1 cellular context compared by ENCODE assay signal in the genomic region with DNA sequence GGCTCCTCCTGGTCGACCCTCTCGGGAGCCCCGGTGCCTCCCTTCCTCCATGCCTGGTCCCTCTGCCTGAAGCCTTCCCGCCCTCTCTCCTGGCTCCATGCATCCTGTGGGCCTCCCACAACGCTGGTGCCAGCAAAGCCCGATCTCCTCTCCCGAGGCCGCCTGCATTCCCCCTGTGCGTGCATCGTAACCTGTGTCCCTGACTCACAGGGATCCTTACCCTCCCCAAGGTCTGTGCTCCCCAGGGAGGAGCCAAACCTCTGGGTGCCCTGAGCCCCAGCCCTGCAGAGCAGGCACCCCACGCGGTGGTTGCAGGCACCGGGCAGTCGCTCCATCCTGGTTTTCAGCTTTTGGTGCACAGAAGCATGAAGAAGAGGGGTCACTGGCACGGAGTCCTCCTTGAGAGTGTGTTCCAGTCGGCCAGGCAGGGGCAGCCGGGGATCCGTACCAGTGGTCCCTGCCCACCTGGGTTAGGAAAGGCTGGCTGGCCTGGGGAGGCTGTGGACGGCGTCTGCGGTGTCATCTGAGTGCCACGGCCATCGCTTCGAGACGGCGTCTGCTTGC.
TF ChIP-seq lines count a peak whose summit lies in the region.

No MANE protein-coding gene starts in this region.

TF ChIP-seq in endothelial cell of umbilical vein, 7 proteins besides CTCF, POLR2A, EP300 and RAD21:
- TF ChIP-seq JUN (IDR thresholded peaks at IDR 0.05; ENCODE audit: borderline replicate concordance, insufficient read depth, insufficient read length, low read depth) (no peak), MYC (IDR thresholded peaks at IDR 0.05; ENCODE audit: low read depth, low read length) (no peak), EZH2 (IDR thresholded peaks at IDR 0.05; ENCODE audit: borderline replicate concordance, low read depth, low read length, severe bottlenecking) (no peak), GATA2 (IDR thresholded peaks at IDR 0.05; ENCODE audit: insufficient read depth, insufficient read length, low read depth, low read length) (no peak), POLR2AphosphoS5 (IDR thresholded peaks at IDR 0.05; ENCODE audit: insufficient read depth, low read depth, low read length) (no peak), FOS (IDR thresholded peaks at IDR 0.05; ENCODE audit: borderline replicate concordance, insufficient read depth, low read length) (no peak)
- TF ChIP-seq, protein P1, sequence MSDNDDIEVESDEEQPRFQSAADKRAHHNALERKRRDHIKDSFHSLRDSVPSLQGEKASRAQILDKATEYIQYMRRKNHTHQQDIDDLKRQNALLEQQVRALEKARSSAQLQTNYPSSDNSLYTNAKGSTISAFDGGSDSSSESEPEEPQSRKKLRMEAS (IDR thresholded peaks at IDR 0.05; ENCODE audit: insufficient read depth, insufficient read length): no peak
